ENCODE assay signal across 20 cellular contexts in the genomic region with DNA sequence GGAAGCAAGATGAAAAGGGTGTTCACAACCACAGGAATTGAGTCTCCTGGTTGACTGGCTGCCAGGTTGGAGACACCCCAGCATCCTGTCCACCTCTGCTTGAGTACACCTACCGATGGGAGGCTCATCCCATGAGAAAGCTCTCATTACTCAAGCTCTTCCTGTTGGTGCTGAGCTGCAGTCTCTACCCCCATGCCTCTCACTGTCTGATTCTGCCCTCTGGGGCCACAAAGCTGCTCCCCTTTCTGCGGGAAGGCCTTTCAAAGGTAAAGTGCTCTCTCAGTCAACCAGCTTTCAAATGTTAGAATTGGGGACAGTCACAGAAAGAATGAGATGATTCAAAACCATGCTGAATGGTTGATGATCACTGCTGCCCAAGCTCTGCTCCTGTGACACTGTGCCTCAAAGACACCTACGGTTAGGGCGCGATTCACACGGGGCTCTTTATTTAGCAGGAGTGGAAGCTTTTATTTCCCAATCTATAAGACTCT.
DNase-seq lines count a peak whose midpoint lies in the region; ATAC-seq and TF ChIP-seq lines count a peak whose summit lies in the region.
"Had no signal": no experiment of that assay in that cellular context is flagged by ENCODE, and none has a peak within 500 bp of the region (broad histone marks: within the 10 kb centered on the region; RNA-seq: fewer than 3 reads in every experiment).

No MANE protein-coding gene starts in this region.

- no peaks in the 10 kb centered on the region for H3K36me3 Mint-ChIP-seq in activated naive CD8-positive, alpha-beta T cell
- no peaks in the 10 kb centered on the region for H3K36me3 Mint-ChIP-seq in activated naive CD8-positive, alpha-beta T cell treated with anti-CD3 and anti-CD28 coated beads for 36 hours
- H3K36me3 Mint-ChIP-seq in H9 (ENCODE audit: insufficient read depth in 1 of 3, low read depth in 3 of 3) (peaks cover 0 to 4% (median 0%) of the 10 kb centered on the region in 3 experiments; a peak in 1 of 7 replicates), brain (no peaks in the 10 kb centered on the region)
- no peaks in the 10 kb centered on the region for H3K36me3 Mint-ChIP-seq in stimulated activated effector memory CD8-positive, alpha-beta T cell treated with anti-CD3 and anti-CD28 coated beads, Interleukin-12 subunit alpha, Interleukin-12 subunit beta, amount 100 ng/mL, for 72 hours

- DNase-seq in activated naive CD8-positive, alpha-beta T cell treated with anti-CD3 and anti-CD28 coated beads for 36 hours: no peak
- DNase-seq in H9 (no peak), EL (no peak), LoVo (ENCODE audit: low spot score) (no peak)
- DNase-seq in stimulated activated effector memory CD8-positive, alpha-beta T cell treated with anti-CD3 and anti-CD28 coated beads, Interleukin-12 subunit alpha, Interleukin-12 subunit beta, amount 100 ng/mL, for 72 hours (ENCODE audit: low spot score in 2 of 2): no peak
- DNase-seq: activated gamma-delta T cell; COR-L47; heart left ventricle; left lung; mucosa of descending colon; NCI-H146; OCI-M1; SHP77 treated with DMSO at 0.1 percent for 48 hours; stimulated activated CD4-positive, alpha-beta T cell treated with anti-CD3 and anti-CD28 coated beads, Interleukin-12 subunit alpha, Interleukin-12 subunit beta, amount 100 ng/mL, for 4 hours; T-helper 1 cell had no signal

- H3K27me3 ChIP-seq in H9 (ENCODE audit: insufficient read depth, low read length): no peaks in the 10 kb centered on the region; the same call in 1 of the 2 replicates
- H3K27me3 ChIP-seq: ascending aorta, heart left ventricle, left lung had no signal

- no peak overlapping the region for H3K4ac ChIP-seq in H9 (ENCODE audit: low read depth, low read length)

- no peak overlapping the region for H2BK5ac ChIP-seq in H9 (ENCODE audit: insufficient read length, low read length)

- no peak overlapping the region for H2BK12ac ChIP-seq in H9 (ENCODE audit: insufficient read length, low read depth, low read length)

- H3K4me2 ChIP-seq in H9 (ENCODE audit: insufficient read depth, insufficient read length, low read length): no peak overlapping the region

- no peak overlapping the region for H3K14ac ChIP-seq in H9 (ENCODE audit: insufficient read depth, low read length)

- no peaks in the 10 kb centered on the region for H4K20me1 ChIP-seq in H9 (ENCODE audit: control insufficient read depth, insufficient read depth, insufficient read length)

- no peak overlapping the region for H3K4me3 Mint-ChIP-seq in activated naive CD8-positive, alpha-beta T cell
- no peak overlapping the region for H3K4me3 Mint-ChIP-seq in activated naive CD8-positive, alpha-beta T cell treated with anti-CD3 and anti-CD28 coated beads for 36 hours
- no peak overlapping the region for H3K4me3 Mint-ChIP-seq in H9
- H3K4me3 Mint-ChIP-seq in brain: no peak overlapping the region
- no peak overlapping the region for H3K4me3 Mint-ChIP-seq in stimulated activated effector memory CD8-positive, alpha-beta T cell treated with anti-CD3 and anti-CD28 coated beads, Interleukin-12 subunit alpha, Interleukin-12 subunit beta, amount 100 ng/mL, for 72 hours

- no peaks in the 10 kb centered on the region for H3K23me2 ChIP-seq in H9 (ENCODE audit: insufficient read length, low read depth, low read length, poor library complexity, severe bottlenecking)

- H3K27ac Mint-ChIP-seq in activated naive CD8-positive, alpha-beta T cell: peak overlapping the region; percentile 1
- no peak overlapping the region for H3K27ac Mint-ChIP-seq in activated naive CD8-positive, alpha-beta T cell treated with anti-CD3 and anti-CD28 coated beads for 36 hours
- 0 out of 7 replicates have a peak overlapping the region, but pooled peaks of 2 of the 3 experiments have one; percentile 7 to 50 for H3K27ac Mint-ChIP-seq in H9
- peak overlapping the region in 4 of 5 experiments; percentile 67 to 97 (median 91) for H3K27ac Mint-ChIP-seq in brain
- H3K27ac Mint-ChIP-seq in stimulated activated effector memory CD8-positive, alpha-beta T cell treated with anti-CD3 and anti-CD28 coated beads, Interleukin-12 subunit alpha, Interleukin-12 subunit beta, amount 100 ng/mL, for 72 hours: no peak overlapping the region

- H3K4me1 Mint-ChIP-seq in activated naive CD8-positive, alpha-beta T cell (ENCODE audit: low read depth): peaks cover 9% of the 10 kb centered on the region
- peaks cover 12% of the 10 kb centered on the region for H3K4me1 Mint-ChIP-seq in activated naive CD8-positive, alpha-beta T cell treated with anti-CD3 and anti-CD28 coated beads for 36 hours
- H3K4me1 Mint-ChIP-seq in H9: peaks cover 25 to 37% of the 10 kb centered on the region in 2 experiments
- peaks cover 83% of the 10 kb centered on the region for H3K4me1 Mint-ChIP-seq in brain
- H3K4me1 Mint-ChIP-seq in stimulated activated effector memory CD8-positive, alpha-beta T cell treated with anti-CD3 and anti-CD28 coated beads, Interleukin-12 subunit alpha, Interleukin-12 subunit beta, amount 100 ng/mL, for 72 hours: peaks cover 24% of the 10 kb centered on the region

- no peak overlapping the region for H3K27ac ChIP-seq in H9 (ENCODE audit: insufficient read length, low read depth, low read length)
- H3K27ac ChIP-seq: ascending aorta, heart left ventricle, left lung, thoracic aorta had no signal

- H2BK15ac ChIP-seq in H9 (ENCODE audit: low read depth, low read length): no peak overlapping the region

- TF ChIP-seq CTCF in H9 (conservative IDR thresholded peaks at IDR 0.05): no peak
- TF ChIP-seq CTCF in brain (conservative IDR thresholded peaks at IDR 0.05): no peak

- H2AFZ ChIP-seq in H9 (ENCODE audit: low read length): no peak overlapping the region

- no peak overlapping the region for H3K23ac ChIP-seq in H9 (ENCODE audit: insufficient read length, low read depth, low read length)

- H3K79me2 ChIP-seq in H9 (ENCODE audit: insufficient read depth, low read length): no peaks in the 10 kb centered on the region

- H2AK5ac ChIP-seq in H9 (ENCODE audit: insufficient read length, low read length): no peak overlapping the region

- ATAC-seq in stimulated activated effector memory CD8-positive, alpha-beta T cell treated with anti-CD3 and anti-CD28 coated beads, Interleukin-12 subunit alpha, Interleukin-12 subunit beta, amount 100 ng/mL, for 72 hours: peak; percentile 25
- no peak for ATAC-seq in HG03108 (IDR thresholded peaks at IDR 0.05; ENCODE audit: unreplicated experiment)
- ATAC-seq: heart left ventricle, left lung, mucosa of descending colon had no signal

- H3K9ac ChIP-seq in H9 (ENCODE audit: extremely low read depth, insufficient read length, low read length): no peak overlapping the region

- no peaks in the 10 kb centered on the region for H3K79me1 ChIP-seq in H9 (ENCODE audit: insufficient read depth, low read depth, low read length, poor library complexity, severe bottlenecking)

- no peaks in the 10 kb centered on the region for H3K9me3 ChIP-seq in H9 (ENCODE audit: control insufficient read depth, low read depth, low read length)
- H3K9me3 ChIP-seq: ascending aorta, heart left ventricle, left lung, mucosa of descending colon, thoracic aorta had no signal

- no peaks in the 10 kb centered on the region; the same call in 1 of the 2 replicates for H3K4me1 ChIP-seq in H9 (ENCODE audit: insufficient read depth, low read length)

- WGBS in H9 (ENCODE audit: extremely low coverage, insufficient read length, low lambda C conversion rate): no CpG with 5 or more reads among the region's 6 CpGs

- H2BK20ac ChIP-seq in H9 (ENCODE audit: low read depth, low read length, poor library complexity, severe bottlenecking): no peak overlapping the region

- no peak overlapping the region for H4K8ac ChIP-seq in H9 (replicated peaks; ENCODE audit: insufficient read length, low read depth, low read length)

- H4K91ac ChIP-seq in H9 (ENCODE audit: insufficient read length, low read depth, low read length): no peak overlapping the region

- no peak overlapping the region for H3K18ac ChIP-seq in H9 (ENCODE audit: insufficient read length, low read depth, low read length)

- H3K9me3 Mint-ChIP-seq in activated naive CD8-positive, alpha-beta T cell (ENCODE audit: low read depth): no peaks in the 10 kb centered on the region
- no peaks in the 10 kb centered on the region for H3K9me3 Mint-ChIP-seq in activated naive CD8-positive, alpha-beta T cell treated with anti-CD3 and anti-CD28 coated beads for 36 hours
- H3K9me3 Mint-ChIP-seq in H9: no peaks in the 10 kb centered on the region; a peak in 1 of 5 replicates
- peaks cover 0 to 7% (median 0%) of the 10 kb centered on the region in 5 experiments for H3K9me3 Mint-ChIP-seq in brain
- no peaks in the 10 kb centered on the region for H3K9me3 Mint-ChIP-seq in stimulated activated effector memory CD8-positive, alpha-beta T cell treated with anti-CD3 and anti-CD28 coated beads, Interleukin-12 subunit alpha, Interleukin-12 subunit beta, amount 100 ng/mL, for 72 hours

- no peak overlapping the region for H3T11ph ChIP-seq in H9 (ENCODE audit: low read length)

- H3K27me3 Mint-ChIP-seq in activated naive CD8-positive, alpha-beta T cell: no peaks in the 10 kb centered on the region
- H3K27me3 Mint-ChIP-seq in activated naive CD8-positive, alpha-beta T cell treated with anti-CD3 and anti-CD28 coated beads for 36 hours: no peaks in the 10 kb centered on the region
- no peaks in the 10 kb centered on the region for H3K27me3 Mint-ChIP-seq in H9 (ENCODE audit: low read depth)
- peaks cover 5% of the 10 kb centered on the region for H3K27me3 Mint-ChIP-seq in brain

- H2BK120ac ChIP-seq in H9 (ENCODE audit: low read depth, low read length, poor library complexity, severe bottlenecking): no peak overlapping the region

- H3K56ac ChIP-seq in H9 (ENCODE audit: insufficient read length, low read depth, low read length): no peak overlapping the region

- H4K5ac ChIP-seq in H9 (ENCODE audit: insufficient read length, low read depth, low read length): no peak overlapping the region

Comparison
In these comparisons a context has a peak if more than half of its experiments do, and no peak if none do; other contexts are left out.
1. H3K27ac Mint-ChIP-seq: peak in activated naive CD8-positive, alpha-beta T cell (single experiment), H9 (2 of 3) and brain (4 of 5); none in activated naive CD8-positive, alpha-beta T cell treated with anti-CD3 and anti-CD28 coated beads for 36 hours (single experiment) and stimulated activated effector memory CD8-positive, alpha-beta T cell treated with anti-CD3 and anti-CD28 coated beads, Interleukin-12 subunit alpha, Interleukin-12 subunit beta, amount 100 ng/mL, for 72 hours (single experiment).